Comparison of ENCODE assay signal across 1 cellular context in the genomic region with DNA sequence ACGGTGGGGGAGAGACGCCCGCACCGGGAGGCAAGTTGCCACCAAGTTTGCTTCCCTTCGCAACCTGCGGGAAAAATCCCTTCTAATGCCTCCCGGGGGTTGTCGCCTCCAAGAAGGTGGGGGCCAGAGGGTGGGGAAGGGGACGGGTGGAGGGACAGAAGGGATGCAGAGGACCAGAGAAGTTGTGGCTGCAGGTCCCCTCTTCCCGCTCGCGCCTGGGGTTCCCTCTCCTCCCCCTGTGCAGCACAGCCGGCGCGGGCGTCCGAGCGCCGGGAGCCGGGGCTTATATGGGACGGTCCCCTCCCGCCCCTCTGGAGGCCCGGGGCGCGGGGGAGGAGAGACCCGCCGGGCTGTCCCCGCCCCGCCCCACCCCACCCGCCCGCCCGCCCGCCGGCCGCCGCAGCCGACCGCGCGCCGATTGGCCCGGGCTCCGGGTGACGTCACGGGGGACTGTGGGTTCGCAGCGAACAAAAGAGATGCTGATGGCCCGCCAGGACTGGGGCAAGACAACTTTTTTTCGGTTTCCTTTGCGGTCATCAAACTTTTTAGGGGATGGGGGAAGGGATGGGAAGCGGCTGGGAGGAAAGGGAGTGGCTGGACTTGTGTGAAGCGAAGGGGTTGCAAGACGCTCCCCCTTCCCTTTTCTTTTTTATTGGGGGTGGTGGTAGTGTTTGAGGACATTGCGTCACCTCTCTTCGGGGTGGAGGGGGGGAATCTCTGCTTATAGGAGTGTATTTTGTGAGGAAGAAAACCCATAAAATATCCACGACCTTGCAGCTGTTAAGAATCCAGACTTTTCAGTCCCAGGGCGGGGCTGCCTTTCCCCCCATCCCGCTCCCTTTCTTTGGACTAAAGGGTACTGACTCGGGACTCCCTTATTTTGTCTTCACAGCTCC.
TF ChIP-seq lines count a peak whose summit lies in the region.

A gene (minus strand): TSS at position 260 of the 896 bp plus-strand sequence. CDS start 266 bp downstream, outside the sequence.

TF ChIP-seq in HepG2, 621 proteins besides CTCF, POLR2A, EP300 and RAD21 (continued from another document and continues in another):
- TF ChIP-seq KLF9 (CRISPR knock-in tag; IDR thresholded peaks at IDR 0.05; ENCODE audit: low read depth) (peak; percentile 95; the same call in 1 of the 2 replicates), KLF13 (CRISPR knock-in tag; IDR thresholded peaks at IDR 0.05) (peak; percentile 93; the same call in 1 of the 2 replicates), SNRNP70 (IDR thresholded peaks at IDR 0.05; ENCODE audit: low read depth, low read length) (no peak), KDM2A (CRISPR knock-in tag; IDR thresholded peaks at IDR 0.05; ENCODE audit: borderline replicate concordance, low read depth) (peak; percentile 91), KLF15 (CRISPR knock-in tag; IDR thresholded peaks at IDR 0.05; ENCODE audit: borderline replicate concordance) (no peak; the same call in 1 of the 2 replicates), SIN3B (IDR thresholded peaks at IDR 0.05; ENCODE audit: low read length) (no peak; the same call in 1 of the 2 replicates), PITX1 (CRISPR knock-in tag; IDR thresholded peaks at IDR 0.05) (no peak; the same call in none of the 2 replicates), ZNF367 (CRISPR knock-in tag; IDR thresholded peaks at IDR 0.05; ENCODE audit: borderline replicate concordance) (0 out of 2 replicates have a peak, but pooled peaks have one; percentile 80), ZNF567 (CRISPR knock-in tag; IDR thresholded peaks at IDR 0.05; ENCODE audit: borderline replicate concordance) (0 out of 2 replicates have a peak, but pooled peaks have one; percentile 91), SUZ12 (IDR thresholded peaks at IDR 0.05; ENCODE audit: low read depth, low read length) (no peak), TAF1 (CRISPR knock-in tag; IDR thresholded peaks at IDR 0.05) (peak; percentile 92), ZFAT (CRISPR knock-in tag; conservative IDR thresholded peaks at IDR 0.05) (no peak), POGZ (CRISPR knock-in tag; IDR thresholded peaks at IDR 0.05) (peak; percentile 72), JARID2 (CRISPR knock-in tag; IDR thresholded peaks at IDR 0.05; ENCODE audit: insufficient replicate concordance) (no peak), SALL1 (CRISPR knock-in tag; IDR thresholded peaks at IDR 0.05) (peak; percentile 80), SP5 (CRISPR knock-in tag; IDR thresholded peaks at IDR 0.05; ENCODE audit: borderline replicate concordance, low read depth) (peak; percentile 55), KLF11 (CRISPR knock-in tag; IDR thresholded peaks at IDR 0.05) (peak; percentile 93), ZBTB7A (CRISPR knock-in tag; IDR thresholded peaks at IDR 0.05) (no peak), CBX5 (CRISPR knock-in tag; IDR thresholded peaks at IDR 0.05; ENCODE audit: borderline replicate concordance) (peak; percentile 76; the same call in 1 of the 2 replicates), TCF7 (IDR thresholded peaks at IDR 0.05; ENCODE audit: low read depth) (no peak), TEAD2 (CRISPR knock-in tag; IDR thresholded peaks at IDR 0.05) (peak; percentile 59; the same call in 1 of the 2 replicates), ZNF569 (CRISPR knock-in tag; IDR thresholded peaks at IDR 0.05; ENCODE audit: borderline replicate concordance) (0 out of 2 replicates have a peak, but pooled peaks have one; percentile 79), ZSCAN12 (CRISPR knock-in tag; IDR thresholded peaks at IDR 0.05) (peak; percentile 87; the same call in 1 of the 2 replicates)
- TF ChIP-seq, protein P1, sequence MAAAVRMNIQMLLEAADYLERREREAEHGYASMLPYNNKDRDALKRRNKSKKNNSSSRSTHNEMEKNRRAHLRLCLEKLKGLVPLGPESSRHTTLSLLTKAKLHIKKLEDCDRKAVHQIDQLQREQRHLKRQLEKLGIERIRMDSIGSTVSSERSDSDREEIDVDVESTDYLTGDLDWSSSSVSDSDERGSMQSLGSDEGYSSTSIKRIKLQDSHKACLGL (CRISPR knock-in tag; IDR thresholded peaks at IDR 0.05): 0 out of 2 replicates have a peak, but pooled peaks have one; percentile 23
- TF ChIP-seq, protein P2, sequence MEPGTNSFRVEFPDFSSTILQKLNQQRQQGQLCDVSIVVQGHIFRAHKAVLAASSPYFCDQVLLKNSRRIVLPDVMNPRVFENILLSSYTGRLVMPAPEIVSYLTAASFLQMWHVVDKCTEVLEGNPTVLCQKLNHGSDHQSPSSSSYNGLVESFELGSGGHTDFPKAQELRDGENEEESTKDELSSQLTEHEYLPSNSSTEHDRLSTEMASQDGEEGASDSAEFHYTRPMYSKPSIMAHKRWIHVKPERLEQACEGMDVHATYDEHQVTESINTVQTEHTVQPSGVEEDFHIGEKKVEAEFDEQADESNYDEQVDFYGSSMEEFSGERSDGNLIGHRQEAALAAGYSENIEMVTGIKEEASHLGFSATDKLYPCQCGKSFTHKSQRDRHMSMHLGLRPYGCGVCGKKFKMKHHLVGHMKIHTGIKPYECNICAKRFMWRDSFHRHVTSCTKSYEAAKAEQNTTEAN (CRISPR knock-in tag; conservative IDR thresholded peaks at IDR 0.05): no peak; the same call in 1 of the 2 replicates
- TF ChIP-seq, protein P3, sequence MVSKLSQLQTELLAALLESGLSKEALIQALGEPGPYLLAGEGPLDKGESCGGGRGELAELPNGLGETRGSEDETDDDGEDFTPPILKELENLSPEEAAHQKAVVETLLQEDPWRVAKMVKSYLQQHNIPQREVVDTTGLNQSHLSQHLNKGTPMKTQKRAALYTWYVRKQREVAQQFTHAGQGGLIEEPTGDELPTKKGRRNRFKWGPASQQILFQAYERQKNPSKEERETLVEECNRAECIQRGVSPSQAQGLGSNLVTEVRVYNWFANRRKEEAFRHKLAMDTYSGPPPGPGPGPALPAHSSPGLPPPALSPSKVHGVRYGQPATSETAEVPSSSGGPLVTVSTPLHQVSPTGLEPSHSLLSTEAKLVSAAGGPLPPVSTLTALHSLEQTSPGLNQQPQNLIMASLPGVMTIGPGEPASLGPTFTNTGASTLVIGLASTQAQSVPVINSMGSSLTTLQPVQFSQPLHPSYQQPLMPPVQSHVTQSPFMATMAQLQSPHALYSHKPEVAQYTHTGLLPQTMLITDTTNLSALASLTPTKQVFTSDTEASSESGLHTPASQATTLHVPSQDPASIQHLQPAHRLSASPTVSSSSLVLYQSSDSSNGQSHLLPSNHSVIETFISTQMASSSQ (IDR thresholded peaks at IDR 0.05; ENCODE audit: low read depth): 0 out of 2 replicates have a peak, but pooled peaks have one; percentile 13
- TF ChIP-seq, protein P3 (CRISPR knock-in tag; IDR thresholded peaks at IDR 0.05; ENCODE audit: borderline replicate concordance): no peak; the same call in 1 of the 2 replicates
- TF ChIP-seq, protein P4, sequence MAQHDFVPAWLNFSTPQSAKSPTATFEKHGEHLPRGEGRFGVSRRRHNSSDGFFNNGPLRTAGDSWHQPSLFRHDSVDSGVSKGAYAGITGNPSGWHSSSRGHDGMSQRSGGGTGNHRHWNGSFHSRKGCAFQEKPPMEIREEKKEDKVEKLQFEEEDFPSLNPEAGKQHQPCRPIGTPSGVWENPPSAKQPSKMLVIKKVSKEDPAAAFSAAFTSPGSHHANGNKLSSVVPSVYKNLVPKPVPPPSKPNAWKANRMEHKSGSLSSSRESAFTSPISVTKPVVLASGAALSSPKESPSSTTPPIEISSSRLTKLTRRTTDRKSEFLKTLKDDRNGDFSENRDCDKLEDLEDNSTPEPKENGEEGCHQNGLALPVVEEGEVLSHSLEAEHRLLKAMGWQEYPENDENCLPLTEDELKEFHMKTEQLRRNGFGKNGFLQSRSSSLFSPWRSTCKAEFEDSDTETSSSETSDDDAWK (CRISPR knock-in tag; IDR thresholded peaks at IDR 0.05): no peak
- TF ChIP-seq, protein P5, sequence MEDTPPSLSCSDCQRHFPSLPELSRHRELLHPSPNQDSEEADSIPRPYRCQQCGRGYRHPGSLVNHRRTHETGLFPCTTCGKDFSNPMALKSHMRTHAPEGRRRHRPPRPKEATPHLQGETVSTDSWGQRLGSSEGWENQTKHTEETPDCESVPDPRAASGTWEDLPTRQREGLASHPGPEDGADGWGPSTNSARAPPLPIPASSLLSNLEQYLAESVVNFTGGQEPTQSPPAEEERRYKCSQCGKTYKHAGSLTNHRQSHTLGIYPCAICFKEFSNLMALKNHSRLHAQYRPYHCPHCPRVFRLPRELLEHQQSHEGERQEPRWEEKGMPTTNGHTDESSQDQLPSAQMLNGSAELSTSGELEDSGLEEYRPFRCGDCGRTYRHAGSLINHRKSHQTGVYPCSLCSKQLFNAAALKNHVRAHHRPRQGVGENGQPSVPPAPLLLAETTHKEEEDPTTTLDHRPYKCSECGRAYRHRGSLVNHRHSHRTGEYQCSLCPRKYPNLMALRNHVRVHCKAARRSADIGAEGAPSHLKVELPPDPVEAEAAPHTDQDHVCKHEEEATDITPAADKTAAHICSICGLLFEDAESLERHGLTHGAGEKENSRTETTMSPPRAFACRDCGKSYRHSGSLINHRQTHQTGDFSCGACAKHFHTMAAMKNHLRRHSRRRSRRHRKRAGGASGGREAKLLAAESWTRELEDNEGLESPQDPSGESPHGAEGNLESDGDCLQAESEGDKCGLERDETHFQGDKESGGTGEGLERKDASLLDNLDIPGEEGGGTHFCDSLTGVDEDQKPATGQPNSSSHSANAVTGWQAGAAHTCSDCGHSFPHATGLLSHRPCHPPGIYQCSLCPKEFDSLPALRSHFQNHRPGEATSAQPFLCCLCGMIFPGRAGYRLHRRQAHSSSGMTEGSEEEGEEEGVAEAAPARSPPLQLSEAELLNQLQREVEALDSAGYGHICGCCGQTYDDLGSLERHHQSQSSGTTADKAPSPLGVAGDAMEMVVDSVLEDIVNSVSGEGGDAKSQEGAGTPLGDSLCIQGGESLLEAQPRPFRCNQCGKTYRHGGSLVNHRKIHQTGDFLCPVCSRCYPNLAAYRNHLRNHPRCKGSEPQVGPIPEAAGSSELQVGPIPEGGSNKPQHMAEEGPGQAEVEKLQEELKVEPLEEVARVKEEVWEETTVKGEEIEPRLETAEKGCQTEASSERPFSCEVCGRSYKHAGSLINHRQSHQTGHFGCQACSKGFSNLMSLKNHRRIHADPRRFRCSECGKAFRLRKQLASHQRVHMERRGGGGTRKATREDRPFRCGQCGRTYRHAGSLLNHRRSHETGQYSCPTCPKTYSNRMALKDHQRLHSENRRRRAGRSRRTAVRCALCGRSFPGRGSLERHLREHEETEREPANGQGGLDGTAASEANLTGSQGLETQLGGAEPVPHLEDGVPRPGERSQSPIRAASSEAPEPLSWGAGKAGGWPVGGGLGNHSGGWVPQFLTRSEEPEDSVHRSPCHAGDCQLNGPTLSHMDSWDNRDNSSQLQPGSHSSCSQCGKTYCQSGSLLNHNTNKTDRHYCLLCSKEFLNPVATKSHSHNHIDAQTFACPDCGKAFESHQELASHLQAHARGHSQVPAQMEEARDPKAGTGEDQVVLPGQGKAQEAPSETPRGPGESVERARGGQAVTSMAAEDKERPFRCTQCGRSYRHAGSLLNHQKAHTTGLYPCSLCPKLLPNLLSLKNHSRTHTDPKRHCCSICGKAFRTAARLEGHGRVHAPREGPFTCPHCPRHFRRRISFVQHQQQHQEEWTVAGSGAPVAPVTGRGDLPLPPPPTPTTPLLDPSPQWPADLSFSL (CRISPR knock-in tag; IDR thresholded peaks at IDR 0.05): no peak
- TF ChIP-seq, protein P6, sequence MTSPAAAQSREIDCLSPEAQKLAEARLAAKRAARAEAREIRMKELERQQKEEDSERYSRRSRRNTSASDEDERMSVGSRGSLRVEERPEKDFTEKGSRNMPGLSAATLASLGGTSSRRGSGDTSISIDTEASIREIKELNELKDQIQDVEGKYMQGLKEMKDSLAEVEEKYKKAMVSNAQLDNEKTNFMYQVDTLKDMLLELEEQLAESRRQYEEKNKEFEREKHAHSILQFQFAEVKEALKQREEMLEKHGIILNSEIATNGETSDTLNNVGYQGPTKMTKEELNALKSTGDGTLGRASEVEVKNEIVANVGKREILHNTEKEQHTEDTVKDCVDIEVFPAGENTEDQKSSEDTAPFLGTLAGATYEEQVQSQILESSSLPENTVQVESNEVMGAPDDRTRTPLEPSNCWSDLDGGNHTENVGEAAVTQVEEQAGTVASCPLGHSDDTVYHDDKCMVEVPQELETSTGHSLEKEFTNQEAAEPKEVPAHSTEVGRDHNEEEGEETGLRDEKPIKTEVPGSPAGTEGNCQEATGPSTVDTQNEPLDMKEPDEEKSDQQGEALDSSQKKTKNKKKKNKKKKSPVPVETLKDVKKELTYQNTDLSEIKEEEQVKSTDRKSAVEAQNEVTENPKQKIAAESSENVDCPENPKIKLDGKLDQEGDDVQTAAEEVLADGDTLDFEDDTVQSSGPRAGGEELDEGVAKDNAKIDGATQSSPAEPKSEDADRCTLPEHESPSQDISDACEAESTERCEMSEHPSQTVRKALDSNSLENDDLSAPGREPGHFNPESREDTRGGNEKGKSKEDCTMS (CRISPR knock-in tag; conservative IDR thresholded peaks at IDR 0.05): peak; percentile 88; the same call in 1 of the 2 replicates
- TF ChIP-seq, protein P7, sequence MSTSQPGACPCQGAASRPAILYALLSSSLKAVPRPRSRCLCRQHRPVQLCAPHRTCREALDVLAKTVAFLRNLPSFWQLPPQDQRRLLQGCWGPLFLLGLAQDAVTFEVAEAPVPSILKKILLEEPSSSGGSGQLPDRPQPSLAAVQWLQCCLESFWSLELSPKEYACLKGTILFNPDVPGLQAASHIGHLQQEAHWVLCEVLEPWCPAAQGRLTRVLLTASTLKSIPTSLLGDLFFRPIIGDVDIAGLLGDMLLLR (CRISPR knock-in tag; IDR thresholded peaks at IDR 0.05): no peak
- TF ChIP-seq, protein P8, sequence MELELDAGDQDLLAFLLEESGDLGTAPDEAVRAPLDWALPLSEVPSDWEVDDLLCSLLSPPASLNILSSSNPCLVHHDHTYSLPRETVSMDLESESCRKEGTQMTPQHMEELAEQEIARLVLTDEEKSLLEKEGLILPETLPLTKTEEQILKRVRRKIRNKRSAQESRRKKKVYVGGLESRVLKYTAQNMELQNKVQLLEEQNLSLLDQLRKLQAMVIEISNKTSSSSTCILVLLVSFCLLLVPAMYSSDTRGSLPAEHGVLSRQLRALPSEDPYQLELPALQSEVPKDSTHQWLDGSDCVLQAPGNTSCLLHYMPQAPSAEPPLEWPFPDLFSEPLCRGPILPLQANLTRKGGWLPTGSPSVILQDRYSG (CRISPR knock-in tag; IDR thresholded peaks at IDR 0.05): peak; percentile 29; the same call in 1 of the 2 replicates
